ENCODE assay signal across 11 cellular contexts in the genomic region with DNA sequence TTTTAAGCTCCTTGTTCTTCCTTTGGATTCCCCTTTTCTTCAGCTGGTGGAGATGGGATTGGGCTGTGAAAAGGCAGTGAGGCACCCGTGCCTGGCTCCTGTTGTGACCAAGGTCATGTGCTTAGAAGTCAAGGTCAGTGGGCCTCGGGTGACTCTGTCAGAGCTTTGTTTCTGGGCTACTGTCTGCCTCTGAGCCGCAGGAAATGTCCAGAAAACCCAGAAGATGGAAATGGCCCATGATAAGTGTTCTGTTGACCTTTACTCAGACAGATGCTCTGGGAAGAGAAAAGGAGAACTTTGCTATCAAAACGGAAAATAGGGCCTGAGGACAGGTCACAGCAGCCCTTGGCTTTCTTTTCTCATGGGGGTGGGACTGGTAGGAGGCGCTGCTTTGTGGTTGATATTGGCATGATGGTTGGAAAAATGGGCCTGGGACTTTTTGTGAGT. TPM values are rescaled to one million over a fixed set of nuclear protein-coding genes. Genes with fewer than 3 reads are reported as not detected.
DNase-seq lines count a peak whose midpoint lies in the region; ATAC-seq, FAIRE-seq and TF ChIP-seq lines count a peak whose summit lies in the region.
"Had no signal": no experiment of that assay in that cellular context is flagged by ENCODE, and none has a peak within 500 bp of the region (broad histone marks: within the 10 kb centered on the region; RNA-seq: fewer than 3 reads in every experiment).

No MANE protein-coding gene starts in this region.

- H3K4me3 ChIP-seq in BLaER1 treated with 17β-estradiol and CSF1 and Interleukin-3, amounts not matched to agents 10 nM and 100 nM, result no peak overlapping the region; a peak in 2 of 20 replicates
- peak overlapping the region; percentile 95 for H3K4me3 ChIP-seq in Loucy (ENCODE audit: low read length, poor library complexity, severe bottlenecking)
- H3K4me3 ChIP-seq in astrocyte (ENCODE audit: insufficient read depth, low read depth, low read length), result no peak overlapping the region
- H3K4me3 ChIP-seq: body of pancreas had no signal

- H3K4me1 Mint-ChIP-seq in astrocyte (ENCODE audit: low read depth, unreplicated experiment), result peaks cover 10% of the 10 kb centered on the region
- peaks cover 33 to 41% of the 10 kb centered on the region in 2 donors for H3K4me1 Mint-ChIP-seq in natural killer cell treated with Interleukin-12 subunit alpha and Interleukin-12 subunit beta and Interleukin-15 and Interleukin-18, amount 100 ng/mL, for 72 hours (ENCODE audit: low read depth in 2 of 2)

- H3K36me3 Mint-ChIP-seq in astrocyte (ENCODE audit: low read depth, unreplicated experiment), result no peaks in the 10 kb centered on the region
- H3K36me3 Mint-ChIP-seq in natural killer cell treated with Interleukin-12 subunit alpha and Interleukin-12 subunit beta and Interleukin-15 and Interleukin-18, amount 100 ng/mL, for 72 hours, result no peaks in the 10 kb centered on the region

- no peak overlapping the region for H3K27ac Mint-ChIP-seq in astrocyte (ENCODE audit: unreplicated experiment)
- peak overlapping the region; percentile 93 to 95 for H3K27ac Mint-ChIP-seq in natural killer cell treated with Interleukin-12 subunit alpha and Interleukin-12 subunit beta and Interleukin-15 and Interleukin-18, amount 100 ng/mL, for 72 hours

- peaks cover 38 to 72% (median 54%) of the 10 kb centered on the region in 10 experiments for H3K4me1 ChIP-seq in BLaER1 treated with 17β-estradiol and CSF1 and Interleukin-3, amounts not matched to agents 10 nM and 100 nM
- H3K4me1 ChIP-seq in Loucy (ENCODE audit: insufficient read depth, low read length, poor library complexity, severe bottlenecking), result peaks cover 32% of the 10 kb centered on the region
- H3K4me1 ChIP-seq in astrocyte (ENCODE audit: insufficient read depth, low read length), result peaks cover 16% of the 10 kb centered on the region

- H3K36me3 ChIP-seq in BLaER1 treated with 17β-estradiol and CSF1 and Interleukin-3, amounts not matched to agents 10 nM and 100 nM, result peaks cover 0 to 18% (median 6%) of the 10 kb centered on the region in 11 experiments; a peak in 7 of 22 replicates
- no peaks in the 10 kb centered on the region for H3K36me3 ChIP-seq in Loucy (ENCODE audit: insufficient read depth, low read length)
- no peaks in the 10 kb centered on the region for H3K36me3 ChIP-seq in astrocyte (ENCODE audit: insufficient read depth, low read length)

- H3K4me3 Mint-ChIP-seq in astrocyte (ENCODE audit: unreplicated experiment), result peak overlapping the region; percentile 46
- H3K4me3 Mint-ChIP-seq in natural killer cell treated with Interleukin-12 subunit alpha and Interleukin-12 subunit beta and Interleukin-15 and Interleukin-18, amount 100 ng/mL, for 72 hours, result peak overlapping the region; percentile 97

- DNase-seq in astrocyte (ENCODE audit: low read depth), result peak; percentile 43
- no peak for DNase-seq in natural killer cell treated with Interleukin-12 subunit alpha and Interleukin-12 subunit beta and Interleukin-15 and Interleukin-18, amount 100 ng/mL, for 72 hours (ENCODE audit: low spot score)
- DNase-seq in DMS153 treated with DMSO at 0.1 percent for 48 hours (lab: John Stamatoyannopoulos, UW; ENCODE audit: unreplicated experiment), result no peak
- DNase-seq in iPS-NIHi11 (ENCODE audit: low spot score), result no peak
- DNase-seq in COLO829 (ENCODE audit: low spot score), result no peak
- DNase-seq: body of pancreas had no signal

- H4K20me1 ChIP-seq in BLaER1 treated with 17β-estradiol and CSF1 and Interleukin-3, amounts not matched to agents 10 nM and 100 nM, result peaks cover 37 to 68% (median 62%) of the 10 kb centered on the region in 11 experiments; a peak in 21 of 22 replicates
- H4K20me1 ChIP-seq in Loucy (ENCODE audit: insufficient read depth, low read length, poor library complexity, severe bottlenecking), result peaks cover 31% of the 10 kb centered on the region
- peaks cover 67% of the 10 kb centered on the region for H4K20me1 ChIP-seq in astrocyte (ENCODE audit: insufficient read depth, low read length)

- H2AFZ ChIP-seq in Loucy (ENCODE audit: low read length), result no peak overlapping the region
- H2AFZ ChIP-seq in astrocyte (ENCODE audit: low read depth, low read length), result no peak overlapping the region

- H3K27me3 Mint-ChIP-seq in astrocyte (ENCODE audit: low read depth, unreplicated experiment), result no peaks in the 10 kb centered on the region
- H3K27me3 Mint-ChIP-seq in natural killer cell treated with Interleukin-12 subunit alpha and Interleukin-12 subunit beta and Interleukin-15 and Interleukin-18, amount 100 ng/mL, for 72 hours, result no peaks in the 10 kb centered on the region

- peak overlapping the region in 7 of 11 experiments; percentile 4 to 99 (median 42); a peak in 9 of 22 replicates for H3K9ac ChIP-seq in BLaER1 treated with 17β-estradiol and CSF1 and Interleukin-3, amounts not matched to agents 10 nM and 100 nM
- H3K9ac ChIP-seq in Loucy (ENCODE audit: low read depth, low read length, poor library complexity, severe bottlenecking), result peak overlapping the region; percentile 96
- no peak overlapping the region for H3K9ac ChIP-seq in astrocyte (ENCODE audit: low read length)

- no peak for FAIRE-seq in astrocyte (lab: Jason Lieb, UNC)
- FAIRE-seq: G401.6, islet of Langerhans had no signal

- TF ChIP-seq CTCF in Loucy (conservative IDR thresholded peaks at IDR 0.05; ENCODE audit: low read length), result no peak
- TF ChIP-seq CTCF in astrocyte (IDR thresholded peaks at IDR 0.05; ENCODE audit: insufficient read depth, low read depth, low read length), result no peak

- H3K9me3 Mint-ChIP-seq in astrocyte (ENCODE audit: unreplicated experiment), result peaks cover 1% of the 10 kb centered on the region
- no peaks in the 10 kb centered on the region for H3K9me3 Mint-ChIP-seq in natural killer cell treated with Interleukin-12 subunit alpha and Interleukin-12 subunit beta and Interleukin-15 and Interleukin-18, amount 100 ng/mL, for 72 hours

- no peaks in the 10 kb centered on the region for H3K9me2 ChIP-seq in Loucy (replicated peaks; ENCODE audit: low read depth, low read length)

- H3F3A ChIP-seq in Loucy (ENCODE audit: low read depth), result no peaks in the 10 kb centered on the region

- ATAC-seq in natural killer cell treated with Interleukin-12 subunit alpha and Interleukin-12 subunit beta and Interleukin-15 and Interleukin-18, amount 100 ng/mL, for 72 hours, result no peak
- no peak for ATAC-seq in GM18861 (IDR thresholded peaks at IDR 0.05; ENCODE audit: unreplicated experiment)
- ATAC-seq: body of pancreas had no signal

- H3K79me2 ChIP-seq in Loucy (ENCODE audit: insufficient read depth, low read length) (peaks cover 83% of the 10 kb centered on the region), astrocyte (ENCODE audit: insufficient read depth, low read length) (peaks cover 84% of the 10 kb centered on the region)

- H3K27ac ChIP-seq in BLaER1 treated with 17β-estradiol and CSF1 and Interleukin-3, amounts not matched to agents 10 nM and 100 nM, result peak overlapping the region in 5 of 11 experiments; percentile 11 to 94 (median 18); a peak in 2 of 22 replicates
- H3K27ac ChIP-seq in astrocyte (ENCODE audit: low read depth, low read length), result no peak overlapping the region

- H3K9me3 ChIP-seq in BLaER1 treated with 17β-estradiol and CSF1 and Interleukin-3, amounts not matched to agents 10 nM and 100 nM (replicated peaks in 1 of 11), result no peaks in the 10 kb centered on the region
- no peaks in the 10 kb centered on the region for H3K9me3 ChIP-seq in Loucy (ENCODE audit: insufficient read depth, low read depth, low read length)
- H3K9me3 ChIP-seq in astrocyte (ENCODE audit: insufficient read depth, low read depth, low read length), result no peaks in the 10 kb centered on the region
- H3K9me3 ChIP-seq: body of pancreas had no signal

- H3K27me3 ChIP-seq in BLaER1 treated with 17β-estradiol and CSF1 and Interleukin-3, amounts not matched to agents 10 nM and 100 nM, result no peaks in the 10 kb centered on the region
- H3K27me3 ChIP-seq in Loucy (ENCODE audit: insufficient read depth, low read length, poor library complexity, severe bottlenecking), result no peaks in the 10 kb centered on the region
- H3K27me3 ChIP-seq in astrocyte (ENCODE audit: insufficient read depth, low read length), result no peaks in the 10 kb centered on the region
- H3K27me3 ChIP-seq: body of pancreas had no signal

- peak overlapping the region; percentile 83 to 99 (median 93) for H3K4me2 ChIP-seq in BLaER1 treated with 17β-estradiol and CSF1 and Interleukin-3, amounts not matched to agents 10 nM and 100 nM
- H3K4me2 ChIP-seq in Loucy (ENCODE audit: low read depth, low read length, poor library complexity, severe bottlenecking) (peak overlapping the region; percentile 89), astrocyte (ENCODE audit: low read length) (peak overlapping the region; percentile 91)

RNA-seq across cellular contexts. Expression of gene ABCC1, which starts 2.9 kb away (rescaled TPM):
- total RNA-seq in astrocyte, result 42.1 and 45.4 TPM in 2 replicates
- total RNA-seq in natural killer cell treated with Interleukin-12 subunit alpha and Interleukin-12 subunit beta and Interleukin-15 and Interleukin-18, amount 100 ng/mL, for 72 hours, result 100 to 1,000 TPM in 1 of 2 donors, 10 to 100 TPM in 1; 43.1 to 106 TPM
